Comparison of ENCODE assay signal across 8 cellular contexts in genomic region chr11:5280582-5281102, GRCh38.
DNase-seq lines count a peak whose midpoint lies in the region; ATAC-seq and TF ChIP-seq lines count a peak whose summit lies in the region.

No MANE protein-coding gene starts in this region.

- DNase-seq in DMS 273 (lab: John Stamatoyannopoulos, UW; ENCODE audit: unreplicated experiment) = peak; percentile 73
- peak; percentile 19 for DNase-seq in NCI-H774 (lab: John Stamatoyannopoulos, UW)
- DNase-seq in cardiac fibroblast (ENCODE audit: low read depth in 2 of 2) = peak; percentile 96 to 100
- peak; percentile 16 for DNase-seq in midbrain (lab: John Stamatoyannopoulos, UW)
- DNase-seq in activated gamma-delta T cell treated with Interleukin-2 at 50 U/mL for 16 hours = no peak
- no peak for DNase-seq in activated CD4-positive, CD25-positive, alpha-beta regulatory T cell (lab: John Stamatoyannopoulos, UW)

- no peak for TF ChIP-seq CTCF in cardiac fibroblast (IDR thresholded peaks at IDR 0.05; ENCODE audit: low read depth, low read length)

- no peak overlapping the region for H3K4me3 ChIP-seq in cardiac fibroblast (replicated peaks in 1 of 2; ENCODE audit: low read depth in 2 of 2, low read length in 2 of 2)

- ATAC-seq in GM18870 (IDR thresholded peaks at IDR 0.05; ENCODE audit: unreplicated experiment) (peak; percentile 91), HG02943 (IDR thresholded peaks at IDR 0.05; ENCODE audit: low read depth, unreplicated experiment) (peak; percentile 72)

Comparison
In these comparisons a context has a peak if more than half of its experiments do, and no peak if none do; other contexts are left out.
1. DNase-seq: peak in DMS 273 (single experiment), NCI-H774 (single experiment), cardiac fibroblast (2 of 2) and midbrain (single experiment); none in activated gamma-delta T cell treated with Interleukin-2 at 50 U/mL for 16 hours (single experiment) and activated CD4-positive, CD25-positive, alpha-beta regulatory T cell (0 of 4).